13 cellular contexts compared by ENCODE assay signal in the genomic region with DNA sequence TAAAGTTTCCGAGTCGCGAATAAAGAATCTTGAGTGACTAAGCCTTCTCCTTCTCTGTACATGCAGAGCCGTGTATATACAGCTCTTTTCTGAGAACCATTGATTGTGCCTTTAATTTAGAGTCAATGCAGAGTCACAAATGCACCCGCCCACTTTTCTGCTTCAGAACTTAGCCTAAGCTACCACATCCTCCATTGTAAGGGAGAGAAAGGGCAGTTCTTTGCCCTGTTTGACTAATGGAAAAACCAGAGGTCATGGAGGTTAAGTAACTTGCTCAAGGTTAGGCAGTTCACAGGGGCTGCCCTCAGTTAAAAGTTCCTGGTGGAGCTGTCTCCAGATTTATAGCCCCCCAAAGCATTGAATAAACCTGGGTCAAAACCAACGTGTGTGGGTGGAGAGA.
DNase-seq lines count a peak whose midpoint lies in the region; ATAC-seq and TF ChIP-seq lines count a peak whose summit lies in the region.
"Had no signal": no experiment of that assay in that cellular context is flagged by ENCODE, and none has a peak within 500 bp of the region (broad histone marks: within the 10 kb centered on the region; RNA-seq: fewer than 3 reads in every experiment).

No MANE protein-coding gene starts in this region.

- WGBS in gastroesophageal sphincter (ENCODE audit: low coverage in 1 of 2), 2 donors: 83 to 88% methylated on average over 4 to 5 of the region's 6 CpGs
- WGBS in stomach, 5 donors: 84 to 90% (median 86%) methylated on average over 6 of the region's 6 CpGs

- no peaks in the 10 kb centered on the region for H3K27me3 Mint-ChIP-seq in activated T-cell treated with anti-CD3 and anti-CD28 coated beads, Interleukin-2, amount 50 U/mL, for 4 hours (ENCODE audit: low read depth)
- no peaks in the 10 kb centered on the region for H3K27me3 Mint-ChIP-seq in T-helper 17 cell
- H3K27me3 Mint-ChIP-seq: progenitor cell of endocrine pancreas had no signal

- H3K4me1 Mint-ChIP-seq in activated T-cell treated with anti-CD3 and anti-CD28 coated beads, Interleukin-2, amount 50 U/mL, for 4 hours (ENCODE audit: low read depth): peaks cover 57% of the 10 kb centered on the region
- peaks cover 26% of the 10 kb centered on the region for H3K4me1 Mint-ChIP-seq in T-helper 17 cell

- H3K9me3 Mint-ChIP-seq in activated T-cell treated with anti-CD3 and anti-CD28 coated beads, Interleukin-2, amount 50 U/mL, for 4 hours: no peaks in the 10 kb centered on the region

- H3K27me3 ChIP-seq in gastroesophageal sphincter (no peaks in the 10 kb centered on the region), stomach (no peaks in the 10 kb centered on the region)

- intact Hi-C loops in stomach (cut with DNase I; ENCODE audit: low total_unique reads): no loop called here

- TF ChIP-seq EP300 in gastroesophageal sphincter (IDR thresholded peaks at IDR 0.05) (no peak), stomach (IDR thresholded peaks at IDR 0.05) (no peak)

- H3K36me3 ChIP-seq in gastroesophageal sphincter (no peaks in the 10 kb centered on the region), stomach (no peaks in the 10 kb centered on the region)

- no peaks in the 10 kb centered on the region for H3K36me3 Mint-ChIP-seq in activated T-cell treated with anti-CD3 and anti-CD28 coated beads, Interleukin-2, amount 50 U/mL, for 4 hours (ENCODE audit: insufficient read depth)
- H3K36me3 Mint-ChIP-seq in T-helper 17 cell (ENCODE audit: low read depth): no peaks in the 10 kb centered on the region

- H3K27ac ChIP-seq in gastroesophageal sphincter (peak overlapping the region; percentile 91 to 99 (median 96)), stomach (peak overlapping the region in 4 of 5 donors; percentile 91 to 95 (median 93))

- H3K4me1 ChIP-seq in gastroesophageal sphincter: peaks cover 15 to 60% (median 34%) of the 10 kb centered on the region in 3 donors
- peaks cover 28 to 52% (median 39%) of the 10 kb centered on the region in 4 donors for H3K4me1 ChIP-seq in stomach

- no peak for TF ChIP-seq CTCF in gastroesophageal sphincter (IDR thresholded peaks at IDR 0.05)
- TF ChIP-seq CTCF in stomach (IDR thresholded peaks at IDR 0.05): no peak

- no peak for TF ChIP-seq POLR2A in gastroesophageal sphincter (IDR thresholded peaks at IDR 0.05)
- TF ChIP-seq POLR2A in stomach (IDR thresholded peaks at IDR 0.05): no peak

- peak; percentile 39 to 53 for ATAC-seq in activated T-cell treated with anti-CD3 and anti-CD28 coated beads, Interleukin-2, amount 50 U/mL, for 4 hours
- ATAC-seq in T-helper 17 cell: no peak
- ATAC-seq in gastroesophageal sphincter: no peak
- ATAC-seq in GM18861 (IDR thresholded peaks at IDR 0.05; ENCODE audit: unreplicated experiment): no peak
- ATAC-seq in GM21423 (IDR thresholded peaks at IDR 0.05; ENCODE audit: unreplicated experiment): no peak
- ATAC-seq in HG02884 (IDR thresholded peaks at IDR 0.05; ENCODE audit: unreplicated experiment): no peak

- no peak overlapping the region for H3K4me3 Mint-ChIP-seq in activated T-cell treated with anti-CD3 and anti-CD28 coated beads, Interleukin-2, amount 50 U/mL, for 4 hours
- no peak overlapping the region for H3K4me3 Mint-ChIP-seq in T-helper 17 cell

- no peaks in the 10 kb centered on the region for H3K9me3 ChIP-seq in T-helper 17 cell (ENCODE audit: control insufficient read depth, low read length, poor library complexity, severe bottlenecking)
- no peaks in the 10 kb centered on the region for H3K9me3 ChIP-seq in gastroesophageal sphincter
- H3K9me3 ChIP-seq in stomach: no peaks in the 10 kb centered on the region

- DNase-seq in activated T-cell treated with anti-CD3 and anti-CD28 coated beads, Interleukin-2, amount 50 U/mL, for 4 hours: no peak
- no peak for DNase-seq in activated T-cell treated with anti-CD3 and anti-CD28 coated beads, Interleukin-2, amount 50 U/mL, for 1 hour
- no peak for DNase-seq in T-helper 17 cell
- no peak for DNase-seq in stomach
- DNase-seq: H7, NCI-H1105 treated with DMSO at 0.1 percent for 48 hours, NCI-H510A treated with DMSO at 0.1 percent for 48 hours had no signal

- peak overlapping the region; percentile 39 for H3K27ac Mint-ChIP-seq in T-helper 17 cell

- no peak overlapping the region for H3K4me3 ChIP-seq in gastroesophageal sphincter
- no peak overlapping the region for H3K4me3 ChIP-seq in stomach
- H3K4me3 ChIP-seq: lung had no signal

Comparison
In these comparisons a context has a peak if more than half of its experiments do, and no peak if none do; other contexts are left out.
1. ATAC-seq: peak in activated T-cell treated with anti-CD3 and anti-CD28 coated beads, Interleukin-2, amount 50 U/mL, for 4 hours (2 of 2); none in T-helper 17 cell (single experiment), gastroesophageal sphincter (single experiment), GM18861 (single experiment), GM21423 (single experiment) and HG02884 (single experiment).